In genomic region chr1:19007491-19008441, GRCh38 we compare ENCODE assay signal across 1 cellular context.
A peak's percentile ranks its signal among the peaks of the same experiment; 100 is the strongest.
TF ChIP-seq lines count a peak whose summit lies in the region.

No MANE protein-coding gene starts in this region.

TF ChIP-seq in HepG2, 621 proteins besides CTCF, POLR2A, EP300 and RAD21 (continued from another document and continues in another):
- no peak for TF ChIP-seq ZNF503 (CRISPR knock-in tag; IDR thresholded peaks at IDR 0.05)
- TF ChIP-seq HMGXB4 (CRISPR knock-in tag; IDR thresholded peaks at IDR 0.05; ENCODE audit: borderline replicate concordance in 1 of 2, low read depth in 1 of 2): no peak
- TF ChIP-seq FOXO4 (CRISPR knock-in tag; conservative IDR thresholded peaks at IDR 0.05): no peak
- peak; percentile 36; the same call in 1 of the 2 replicates for TF ChIP-seq BCL6 (CRISPR knock-in tag; IDR thresholded peaks at IDR 0.05)
- TF ChIP-seq SKI (IDR thresholded peaks at IDR 0.05; ENCODE audit: partially characterized antibody): no peak
- TF ChIP-seq MYNN (CRISPR knock-in tag; IDR thresholded peaks at IDR 0.05; ENCODE audit: low read depth): no peak
- TF ChIP-seq ATF3 (CRISPR knock-in tag; IDR thresholded peaks at IDR 0.05): no peak
- TF ChIP-seq HINFP (CRISPR knock-in tag; IDR thresholded peaks at IDR 0.05; ENCODE audit: low read depth): no peak
- no peak for TF ChIP-seq PAXIP1 (CRISPR knock-in tag; conservative IDR thresholded peaks at IDR 0.05)
- TF ChIP-seq FOXJ3 (CRISPR knock-in tag; IDR thresholded peaks at IDR 0.05; ENCODE audit: borderline replicate concordance): no peak
- TF ChIP-seq DZIP1 (CRISPR knock-in tag; IDR thresholded peaks at IDR 0.05): no peak
- no peak for TF ChIP-seq SOX13 (IDR thresholded peaks at IDR 0.05)
- TF ChIP-seq SOX13 (CRISPR knock-in tag; conservative IDR thresholded peaks at IDR 0.05 in 1 of 2, IDR thresholded peaks at IDR 0.05 in 1 of 2): peak in 1 of 2 experiments; percentile 47; a peak in 1 of 4 replicates
- no peak for TF ChIP-seq MEIS2 (CRISPR knock-in tag; IDR thresholded peaks at IDR 0.05)
- TF ChIP-seq DPF2 (CRISPR knock-in tag; IDR thresholded peaks at IDR 0.05; ENCODE audit: borderline replicate concordance, low read depth): no peak
- no peak for TF ChIP-seq ELK4 (CRISPR knock-in tag; IDR thresholded peaks at IDR 0.05; ENCODE audit: borderline replicate concordance)
- TF ChIP-seq HHEX (CRISPR knock-in tag; IDR thresholded peaks at IDR 0.05): no peak
- TF ChIP-seq RBM22 (optimal IDR thresholded peaks at IDR 0.05; ENCODE audit: low read length): no peak
- 0 out of 2 replicates have a peak, but pooled peaks have one; percentile 18 for TF ChIP-seq ZNF598 (CRISPR knock-in tag; IDR thresholded peaks at IDR 0.05; ENCODE audit: borderline replicate concordance)
- no peak for TF ChIP-seq HOXA3 (CRISPR knock-in tag; IDR thresholded peaks at IDR 0.05)
- no peak for TF ChIP-seq NFKB2 (CRISPR knock-in tag; IDR thresholded peaks at IDR 0.05; ENCODE audit: borderline replicate concordance)
- TF ChIP-seq ZNF3 (CRISPR knock-in tag; IDR thresholded peaks at IDR 0.05): no peak
- no peak for TF ChIP-seq ARID3A (IDR thresholded peaks at IDR 0.05; ENCODE audit: low read depth, low read length)
- no peak for TF ChIP-seq ISL2 (CRISPR knock-in tag; IDR thresholded peaks at IDR 0.05)
- TF ChIP-seq TFAP4 (IDR thresholded peaks at IDR 0.05; ENCODE audit: borderline replicate concordance, low read depth): peak; percentile 18; the same call in 1 of the 2 replicates
- no peak for TF ChIP-seq PHF8 (CRISPR knock-in tag; IDR thresholded peaks at IDR 0.05)
- TF ChIP-seq CREBL2 (CRISPR knock-in tag; IDR thresholded peaks at IDR 0.05; ENCODE audit: borderline replicate concordance): no peak
- TF ChIP-seq GATAD2A (CRISPR knock-in tag; IDR thresholded peaks at IDR 0.05): no peak; the same call in 1 of the 2 replicates
- TF ChIP-seq SAP130 (CRISPR knock-in tag; IDR thresholded peaks at IDR 0.05; ENCODE audit: low read depth): peak; percentile 2; the same call in 1 of the 2 replicates
- no peak for TF ChIP-seq KLF9 (CRISPR knock-in tag; IDR thresholded peaks at IDR 0.05; ENCODE audit: low read depth)
- no peak for TF ChIP-seq ZBTB43 (CRISPR knock-in tag; conservative IDR thresholded peaks at IDR 0.05)
- no peak for TF ChIP-seq HDAC1 (CRISPR knock-in tag; IDR thresholded peaks at IDR 0.05)
- no peak for TF ChIP-seq NRL (CRISPR knock-in tag; IDR thresholded peaks at IDR 0.05; ENCODE audit: borderline replicate concordance)
